ENCODE assay signal across 11 cellular contexts in genomic region chr5:1007221-1007680, GRCh38. TPM values are rescaled to one million over a fixed set of nuclear protein-coding genes. Genes with fewer than 3 reads are reported as not detected.
DNase-seq lines count a peak whose midpoint lies in the region; ATAC-seq and TF ChIP-seq lines count a peak whose summit lies in the region.
"Had no signal": no experiment of that assay in that cellular context is flagged by ENCODE, and none has a peak within 500 bp of the region (broad histone marks: within the 10 kb centered on the region; RNA-seq: fewer than 3 reads in every experiment).

No MANE protein-coding gene starts in this region.

- H3K4me2 ChIP-seq in BLaER1 treated with 17β-estradiol and CSF1 and Interleukin-3, amounts not matched to agents 10 nM and 100 nM: peak overlapping the region in 10 of 11 experiments; percentile 97 to 100 (median 99); a peak in 20 of 22 replicates

- no peak overlapping the region; a peak in 1 of 20 replicates for H3K4me3 ChIP-seq in BLaER1 treated with 17β-estradiol and CSF1 and Interleukin-3, amounts not matched to agents 10 nM and 100 nM
- H3K4me3 ChIP-seq in GM06990 (replicated peaks; ENCODE audit: low read depth, low read length) (no peak overlapping the region), brain microvascular endothelial cell (ENCODE audit: low read depth, low read length) (no peak overlapping the region)

- H3K27ac Mint-ChIP-seq in brain: no peak overlapping the region
- H3K27ac Mint-ChIP-seq in natural killer cell treated with Interleukin-12 subunit alpha and Interleukin-12 subunit beta and Interleukin-15 and Interleukin-18, amount 100 ng/mL, for 72 hours: no peak overlapping the region
- H3K27ac Mint-ChIP-seq: stimulated activated naive B cell treated with anti-CD40 and anti-IgM and Interleukin-4, amounts not matched to agents 10 μg/mL and 1 μg/mL and 100 μg/mL, for 72 hours had no signal

- peaks cover 52 to 89% (median 73%) of the 10 kb centered on the region in 11 experiments for H3K27me3 ChIP-seq in BLaER1 treated with 17β-estradiol and CSF1 and Interleukin-3, amounts not matched to agents 10 nM and 100 nM
- H3K27me3 ChIP-seq in GM06990 (replicated peaks; ENCODE audit: control insufficient read depth, insufficient read depth, low read length): peaks cover 1% of the 10 kb centered on the region; the same call in 1 of the 2 replicates
- peaks cover 79% of the 10 kb centered on the region for H3K27me3 ChIP-seq in brain microvascular endothelial cell (replicated peaks)

- in situ Hi-C loops in brain microvascular endothelial cell (cut with HindIII; ENCODE audit: low pct_ligation_motif_present, low sequenced_read_pairs): no loop called here

- no peak for DNase-seq in GM06990 (ENCODE audit: extremely low read depth, insufficient read length)
- DNase-seq in natural killer cell treated with Interleukin-12 subunit alpha and Interleukin-12 subunit beta and Interleukin-15 and Interleukin-18, amount 100 ng/mL, for 72 hours (ENCODE audit: low spot score): no peak
- no peak for DNase-seq in NCI-H1092 (lab: John Stamatoyannopoulos, UW)
- DNase-seq in cerebellar nuclear complex (lab: John Stamatoyannopoulos, UW): no peak
- DNase-seq in GM10266 (ENCODE audit: extremely low spot score): no peak
- DNase-seq in brain microvascular endothelial cell: no peak
- DNase-seq: hypothalamus; Kasumi-1; stimulated activated naive B cell treated with anti-CD40 and anti-IgM and Interleukin-4, amounts not matched to agents 10 μg/mL and 1 μg/mL and 100 μg/mL, for 72 hours had no signal

- peaks cover 61% of the 10 kb centered on the region for H3K27me3 Mint-ChIP-seq in brain
- H3K27me3 Mint-ChIP-seq in natural killer cell treated with Interleukin-12 subunit alpha and Interleukin-12 subunit beta and Interleukin-15 and Interleukin-18, amount 100 ng/mL, for 72 hours: peaks cover 34 to 42% of the 10 kb centered on the region in 2 donors

- H3K4me3 Mint-ChIP-seq in brain: peak overlapping the region in 4 of 5 experiments; percentile 43 to 87 (median 78)
- H3K4me3 Mint-ChIP-seq in natural killer cell treated with Interleukin-12 subunit alpha and Interleukin-12 subunit beta and Interleukin-15 and Interleukin-18, amount 100 ng/mL, for 72 hours: peak overlapping the region; percentile 65

- no peaks in the 10 kb centered on the region for H3K9me3 ChIP-seq in BLaER1 treated with 17β-estradiol and CSF1 and Interleukin-3, amounts not matched to agents 10 nM and 100 nM (replicated peaks in 1 of 11)

- H4K20me1 ChIP-seq in BLaER1 treated with 17β-estradiol and CSF1 and Interleukin-3, amounts not matched to agents 10 nM and 100 nM: peaks cover 0 to 81% (median 31%) of the 10 kb centered on the region in 11 experiments; a peak in 17 of 22 replicates

- peaks cover 0 to 9% (median 0%) of the 10 kb centered on the region in 5 experiments for H3K9me3 Mint-ChIP-seq in brain
- no peaks in the 10 kb centered on the region for H3K9me3 Mint-ChIP-seq in natural killer cell treated with Interleukin-12 subunit alpha and Interleukin-12 subunit beta and Interleukin-15 and Interleukin-18, amount 100 ng/mL, for 72 hours
- H3K9me3 Mint-ChIP-seq: stimulated activated naive B cell treated with anti-CD40 and anti-IgM and Interleukin-4, amounts not matched to agents 10 μg/mL and 1 μg/mL and 100 μg/mL, for 72 hours had no signal

- H3K9ac ChIP-seq in BLaER1 treated with 17β-estradiol and CSF1 and Interleukin-3, amounts not matched to agents 10 nM and 100 nM: no peak overlapping the region

- H3K36me3 Mint-ChIP-seq in brain: no peaks in the 10 kb centered on the region
- no peaks in the 10 kb centered on the region for H3K36me3 Mint-ChIP-seq in natural killer cell treated with Interleukin-12 subunit alpha and Interleukin-12 subunit beta and Interleukin-15 and Interleukin-18, amount 100 ng/mL, for 72 hours
- H3K36me3 Mint-ChIP-seq: stimulated activated naive B cell treated with anti-CD40 and anti-IgM and Interleukin-4, amounts not matched to agents 10 μg/mL and 1 μg/mL and 100 μg/mL, for 72 hours had no signal

- no peak for ATAC-seq in natural killer cell treated with Interleukin-12 subunit alpha and Interleukin-12 subunit beta and Interleukin-15 and Interleukin-18, amount 100 ng/mL, for 72 hours
- ATAC-seq: stimulated activated naive B cell treated with anti-CD40 and anti-IgM and Interleukin-4, amounts not matched to agents 10 μg/mL and 1 μg/mL and 100 μg/mL, for 72 hours had no signal

- peaks cover 43 to 96% (median 91%) of the 10 kb centered on the region in 10 experiments for H3K4me1 ChIP-seq in BLaER1 treated with 17β-estradiol and CSF1 and Interleukin-3, amounts not matched to agents 10 nM and 100 nM

- peaks cover 39% of the 10 kb centered on the region for H3K4me1 Mint-ChIP-seq in brain
- H3K4me1 Mint-ChIP-seq in natural killer cell treated with Interleukin-12 subunit alpha and Interleukin-12 subunit beta and Interleukin-15 and Interleukin-18, amount 100 ng/mL, for 72 hours (ENCODE audit: low read depth in 2 of 2): peaks cover 5 to 11% of the 10 kb centered on the region in 2 donors

- TF ChIP-seq CTCF in GM06990 (IDR thresholded peaks at IDR 0.05; ENCODE audit: insufficient read depth, low read length, poor library complexity, severe bottlenecking) (peak; percentile 1), brain (conservative IDR thresholded peaks at IDR 0.05) (no peak), GM10266 (IDR thresholded peaks at IDR 0.05; ENCODE audit: control insufficient read depth, insufficient read depth, low read depth, missing control alignments) (no peak), brain microvascular endothelial cell (IDR thresholded peaks at IDR 0.05; ENCODE audit: low read depth, low read length, missing control alignments) (no peak)

- H3K27ac ChIP-seq in BLaER1 treated with 17β-estradiol and CSF1 and Interleukin-3, amounts not matched to agents 10 nM and 100 nM: no peak overlapping the region
- no peak overlapping the region for H3K27ac ChIP-seq in brain microvascular endothelial cell

- H3K36me3 ChIP-seq in BLaER1 treated with 17β-estradiol and CSF1 and Interleukin-3, amounts not matched to agents 10 nM and 100 nM: no peaks in the 10 kb centered on the region
- no peaks in the 10 kb centered on the region for H3K36me3 ChIP-seq in GM06990 (ENCODE audit: control insufficient read depth, insufficient read depth, low read length)
- H3K36me3 ChIP-seq in brain microvascular endothelial cell (replicated peaks): no peaks in the 10 kb centered on the region

RNA-seq across cellular contexts. Expression of gene NKD2, which starts 1.4 kb away (rescaled TPM):
- polyA plus RNA-seq in brain (ENCODE audit: insufficient read depth, low read depth, low replicate concordance): 8.4 TPM
- under 1 TPM in 1 of 2 donors, not detected in 1; 0.53 TPM for total RNA-seq in natural killer cell treated with Interleukin-12 subunit alpha and Interleukin-12 subunit beta and Interleukin-15 and Interleukin-18, amount 100 ng/mL, for 72 hours
